26 cellular contexts compared by ENCODE assay signal in the genomic region with DNA sequence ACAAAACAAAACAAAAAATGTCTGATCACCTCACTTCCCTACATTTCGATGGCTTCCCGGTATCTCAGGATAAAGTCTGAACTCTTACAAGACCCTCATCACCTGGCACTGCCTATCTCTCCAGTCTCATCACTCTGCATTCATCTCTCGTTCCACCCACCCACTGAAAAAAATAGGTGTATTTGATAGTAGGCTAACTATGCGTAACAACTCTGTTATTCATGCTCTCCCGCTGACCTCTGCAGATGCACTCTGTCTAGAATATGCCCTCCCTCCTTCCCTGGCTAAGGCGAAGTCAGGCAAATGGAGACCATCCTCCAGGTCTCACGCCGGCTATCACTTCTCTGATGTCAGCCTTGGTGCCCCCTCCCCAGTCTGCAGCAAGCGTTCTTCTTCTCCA.
"Had no signal": no experiment of that assay in that cellular context is flagged by ENCODE, and none has a peak within 500 bp of the region (broad histone marks: within the 10 kb centered on the region; RNA-seq: fewer than 3 reads in every experiment).

No MANE protein-coding gene starts in this region.

- H3K9me3 ChIP-seq: esophagus squamous epithelium, heart right ventricle, lower lobe of right lung, prostate gland, right atrium auricular region, sigmoid colon, spleen, testis, tibial artery had no signal

- H3K4me3 ChIP-seq: esophagus squamous epithelium, heart right ventricle, lower lobe of right lung, neural progenitor cell, prostate gland, right atrium auricular region, sigmoid colon, spleen, testis, tibial artery had no signal

- H3K9ac ChIP-seq: neural progenitor cell had no signal

- H3K4me2 ChIP-seq: neural progenitor cell had no signal

- H3K9me3 Mint-ChIP-seq: effector memory CD8-positive, alpha-beta T cell; immature natural killer cell; natural killer cell; neural progenitor cell; stimulated activated memory B cell treated with anti-CD40 and anti-IgM and Interleukin-4, amounts not matched to agents 10 μg/mL and 1 μg/mL and 100 μg/mL, for 72 hours; type B pancreatic cell had no signal

- DNase-seq: cortex of kidney; effector memory CD8-positive, alpha-beta T cell; erythroblast; esophagus squamous epithelium; foreskin melanocyte; glutamatergic neuron; heart right ventricle; hypothalamus; immature natural killer cell; islet precursor cell; kidney glomerular epithelial cell; left ventricle myocardium superior; lower lobe of right lung; natural killer cell; sigmoid colon; spleen; stimulated activated CD4-positive, alpha-beta T cell treated with anti-CD3 and anti-CD28 coated beads, Interleukin-4, amount 100 ng/mL, for 4 hours; stimulated activated naive CD8-positive, alpha-beta T cell treated with anti-CD3 and anti-CD28 coated beads, Interleukin-15, Interleukin-2, amounts not matched to agents 100 U/mL and 50 U/mL, for 24 hours; substantia nigra; testis; tibial artery had no signal

- H3K27me3 ChIP-seq: esophagus squamous epithelium, heart right ventricle, neural progenitor cell, right atrium auricular region, sigmoid colon, spleen, testis, tibial artery had no signal

- H3K36me3 Mint-ChIP-seq: natural killer cell, type B pancreatic cell had no signal

- H3K4me3 Mint-ChIP-seq: effector memory CD8-positive, alpha-beta T cell; immature natural killer cell; natural killer cell; neural progenitor cell; stimulated activated memory B cell treated with anti-CD40 and anti-IgM and Interleukin-4, amounts not matched to agents 10 μg/mL and 1 μg/mL and 100 μg/mL, for 72 hours; type B pancreatic cell had no signal

- H3K27ac ChIP-seq: esophagus squamous epithelium, heart right ventricle, lower lobe of right lung, neural progenitor cell, prostate gland, right atrium auricular region, sigmoid colon, spleen, testis, tibial artery had no signal

- H3K27ac Mint-ChIP-seq: effector memory CD8-positive, alpha-beta T cell; immature natural killer cell; natural killer cell; stimulated activated memory B cell treated with anti-CD40 and anti-IgM and Interleukin-4, amounts not matched to agents 10 μg/mL and 1 μg/mL and 100 μg/mL, for 72 hours; type B pancreatic cell had no signal

- H3K36me3 ChIP-seq: esophagus squamous epithelium, heart right ventricle, lower lobe of right lung, neural progenitor cell, prostate gland, right atrium auricular region, sigmoid colon, spleen, tibial artery had no signal

- H2AFZ ChIP-seq: neural progenitor cell had no signal

- H3K4me1 ChIP-seq: testis had no signal

- H3K4me1 Mint-ChIP-seq: immature natural killer cell, natural killer cell had no signal

- ATAC-seq: effector memory CD8-positive, alpha-beta T cell; heart right ventricle; left ventricle myocardium superior; lower lobe of right lung; natural killer cell; stimulated activated memory B cell treated with anti-CD40 and anti-IgM and Interleukin-4, amounts not matched to agents 10 μg/mL and 1 μg/mL and 100 μg/mL, for 72 hours; stimulated activated naive CD8-positive, alpha-beta T cell treated with anti-CD3 and anti-CD28 coated beads, Interleukin-15, Interleukin-2, amounts not matched to agents 100 U/mL and 50 U/mL, for 24 hours had no signal

- H3K27me3 Mint-ChIP-seq: stimulated activated memory B cell treated with anti-CD40 and anti-IgM and Interleukin-4, amounts not matched to agents 10 μg/mL and 1 μg/mL and 100 μg/mL, for 72 hours; type B pancreatic cell had no signal
